In the genomic region with DNA sequence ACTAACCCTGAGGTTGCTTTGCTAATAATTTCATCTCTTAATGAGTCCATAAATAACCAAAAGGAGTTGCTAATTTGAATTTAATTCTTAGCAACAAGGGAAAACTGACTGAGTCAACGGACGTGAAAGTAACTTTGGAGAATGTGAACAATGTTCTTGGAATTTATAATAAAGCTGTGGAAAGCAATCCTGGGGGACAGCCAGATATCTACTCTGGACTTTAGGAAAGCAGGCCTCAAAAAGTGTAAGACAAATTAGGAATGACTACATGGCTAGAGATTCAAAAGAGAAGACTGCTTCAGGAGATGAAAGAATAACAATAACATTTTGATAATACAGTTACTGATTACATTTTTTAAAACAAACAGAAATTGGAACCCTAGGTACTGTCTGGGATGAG, we compare ENCODE assay signal across 1 cellular context.
TF ChIP-seq lines count a peak whose summit lies in the region.

No MANE protein-coding gene starts in this region.

TF ChIP-seq in endothelial cell of umbilical vein, 7 proteins besides CTCF, POLR2A, EP300 and RAD21 (continued from another document):
- TF ChIP-seq JUN (IDR thresholded peaks at IDR 0.05; ENCODE audit: borderline replicate concordance, insufficient read depth, insufficient read length, low read depth) = peak; percentile 40
- no peak for TF ChIP-seq MYC (IDR thresholded peaks at IDR 0.05; ENCODE audit: low read depth, low read length)
- peak; percentile 36 for TF ChIP-seq POLR2AphosphoS5 (IDR thresholded peaks at IDR 0.05; ENCODE audit: insufficient read depth, low read depth, low read length)
